Comparison of ENCODE assay signal across 8 cellular contexts in genomic region chr4:184347251-184348239, GRCh38.
DNase-seq lines count a peak whose midpoint lies in the region; ATAC-seq and TF ChIP-seq lines count a peak whose summit lies in the region.

No MANE protein-coding gene starts in this region.

- H3K9me3 Mint-ChIP-seq in activated CD4-positive, alpha-beta T cell treated with anti-CD3 and anti-CD28 coated beads, Interleukin-2, amount 10 ng/mL, durations not matched to agents 7 days and 5 days, result peaks cover 6% of the 10 kb centered on the region

- no peaks in the 10 kb centered on the region for H3K36me3 ChIP-seq in gastrocnemius medialis

- no peaks in the 10 kb centered on the region for H3K27me3 ChIP-seq in gastrocnemius medialis

- in situ Hi-C loops in gastrocnemius medialis (cut with MboI; ENCODE audit: low sequenced_read_pairs in 4 of 4), result no loop called here

- ATAC-seq in HG03521 (IDR thresholded peaks at IDR 0.05; ENCODE audit: unreplicated experiment) (peak; percentile 56), left ventricle myocardium superior (peak; percentile 30), gastrocnemius medialis (peak; percentile 19 to 20)

- H3K36me3 Mint-ChIP-seq in activated CD4-positive, alpha-beta T cell treated with anti-CD3 and anti-CD28 coated beads, Interleukin-2, amount 10 ng/mL, durations not matched to agents 7 days and 5 days (ENCODE audit: low read depth), result no peaks in the 10 kb centered on the region

- no peaks in the 10 kb centered on the region for H3K9me3 ChIP-seq in gastrocnemius medialis

- intact Hi-C loops in left ventricle myocardium superior (cut with micrococcal nuclease) (no loop called here), gastrocnemius medialis (cut with DNase I; ENCODE audit: low total_unique reads) (loop anchor here (2.0 to 10.0 kb wide), 7 partner anchors 35 to 1187 kb away; partner anchors contain the start of genes ANKRD37, ING2, LRP2BP and PDLIM3)

- DNase-seq in DMS153 (lab: John Stamatoyannopoulos, UW), result peak; percentile 94
- DNase-seq in GM20000 (ENCODE audit: low spot score), result peak; percentile 73
- peak; percentile 85 for DNase-seq in SKM-1 (lab: John Stamatoyannopoulos, UW; ENCODE audit: unreplicated experiment)
- DNase-seq in left ventricle myocardium superior, result peak; percentile 49
- peak; percentile 59 to 78 for DNase-seq in gastrocnemius medialis
- DNase-seq in dedifferentiated amniotic fluid mesenchymal stem cell (ENCODE audit: extremely low spot score), result no peak
- DNase-seq in activated CD4-positive, alpha-beta T cell treated with anti-CD3 and anti-CD28 coated beads, Interleukin-2, amount 10 ng/mL, durations not matched to agents 7 days and 5 days, result no peak

- H3K27ac Mint-ChIP-seq in activated CD4-positive, alpha-beta T cell treated with anti-CD3 and anti-CD28 coated beads, Interleukin-2, amount 10 ng/mL, durations not matched to agents 7 days and 5 days, result no peak overlapping the region

- H3K27ac ChIP-seq in gastrocnemius medialis, result peak overlapping the region; percentile 91 to 97 (median 92)

- no peak overlapping the region for H3K4me3 Mint-ChIP-seq in activated CD4-positive, alpha-beta T cell treated with anti-CD3 and anti-CD28 coated beads, Interleukin-2, amount 10 ng/mL, durations not matched to agents 7 days and 5 days

- TF ChIP-seq POLR2A in gastrocnemius medialis (IDR thresholded peaks at IDR 0.05), result peak; percentile 12 to 18

- POLR2A ChIA-PET in activated CD4-positive, alpha-beta T cell treated with anti-CD3 and anti-CD28 coated beads, Interleukin-2, amount 10 ng/mL, durations not matched to agents 7 days and 5 days (lab: Charles Lee), result no interaction called here

- H3K4me3 ChIP-seq in gastrocnemius medialis, result no peak overlapping the region

- no peaks in the 10 kb centered on the region for H3K27me3 Mint-ChIP-seq in activated CD4-positive, alpha-beta T cell treated with anti-CD3 and anti-CD28 coated beads, Interleukin-2, amount 10 ng/mL, durations not matched to agents 7 days and 5 days

- peaks cover 18% of the 10 kb centered on the region for H3K4me1 Mint-ChIP-seq in activated CD4-positive, alpha-beta T cell treated with anti-CD3 and anti-CD28 coated beads, Interleukin-2, amount 10 ng/mL, durations not matched to agents 7 days and 5 days

- peaks cover 61 to 66% of the 10 kb centered on the region in 2 donors for H3K4me1 ChIP-seq in gastrocnemius medialis

- CTCF ChIA-PET in activated CD4-positive, alpha-beta T cell treated with anti-CD3 and anti-CD28 coated beads, Interleukin-2, amount 10 ng/mL, durations not matched to agents 7 days and 5 days (lab: Charles Lee), result interaction anchor here (0.8 to 3.1 kb wide), 4 partner anchors 10 to 65 kb away, joined by 3 to 12 read pairs (median 4); no protein-coding TSS in a partner anchor

- TF ChIP-seq CTCF in GM20000 (IDR thresholded peaks at IDR 0.05; ENCODE audit: extremely low read depth, missing control alignments) (no peak), gastrocnemius medialis (IDR thresholded peaks at IDR 0.05 in 4 of 5, conservative IDR thresholded peaks at IDR 0.05 in 1 of 5) (no peak)

Comparison
In these comparisons a context has a peak if more than half of its experiments do, and no peak if none do; other contexts are left out.
1. DNase-seq: peak in DMS153 (single experiment), GM20000 (single experiment), SKM-1 (single experiment), left ventricle myocardium superior (single experiment) and gastrocnemius medialis (2 of 2); none in dedifferentiated amniotic fluid mesenchymal stem cell (single experiment) and activated CD4-positive, alpha-beta T cell treated with anti-CD3 and anti-CD28 coated beads, Interleukin-2, amount 10 ng/mL, durations not matched to agents 7 days and 5 days (single experiment).
2. Peak in every context shown above with its lines, with median percentiles within 50 percentile points of each other: ATAC-seq.